8 cellular contexts compared by ENCODE assay signal in the genomic region with DNA sequence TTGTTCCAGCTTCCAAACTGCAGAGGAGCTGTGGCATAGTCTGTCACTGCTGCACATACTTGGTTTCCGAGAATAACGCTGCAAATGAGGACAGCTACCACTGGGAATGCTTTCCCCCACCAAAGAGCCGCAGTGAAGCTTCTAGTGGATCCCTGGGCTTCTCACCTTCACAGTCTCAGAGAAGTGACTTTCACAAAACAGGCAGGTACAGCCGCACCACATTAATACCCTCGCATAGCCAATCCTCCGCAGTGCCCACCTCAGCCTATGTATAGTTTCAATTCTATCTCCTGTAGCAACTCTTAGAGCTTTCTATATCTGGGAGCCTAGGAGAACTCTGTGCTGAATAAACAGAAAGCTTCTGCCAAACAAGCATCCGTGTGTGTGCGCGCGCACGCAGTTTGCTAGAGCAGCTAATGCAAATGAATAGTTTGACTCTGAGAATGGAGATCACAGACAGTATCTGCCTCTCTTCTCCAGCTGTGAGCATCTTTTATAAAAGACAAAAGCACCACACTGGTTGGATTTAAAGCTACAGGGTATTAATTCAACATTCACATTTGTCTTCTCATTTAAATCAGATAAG.
A peak's percentile ranks its signal among the peaks of the same experiment; 100 is the strongest.
DNase-seq lines count a peak whose midpoint lies in the region; ATAC-seq and TF ChIP-seq lines count a peak whose summit lies in the region.

No MANE protein-coding gene starts in this region.

- H3K4me3 Mint-ChIP-seq in CD14-positive monocyte: no peak overlapping the region

- H3K4me1 ChIP-seq in muscle layer of colon (ENCODE audit: insufficient read depth, low read length): peaks cover 21% of the 10 kb centered on the region

- peak overlapping the region in 1 of 7 donors; percentile 6 for H3K27ac Mint-ChIP-seq in CD14-positive monocyte

- peak overlapping the region in 1 of 2 donors; percentile 69 for H3K4me3 ChIP-seq in muscle layer of colon (ENCODE audit: low read depth in 1 of 2, low read length in 2 of 2)
- H3K4me3 ChIP-seq in MG63: no peak overlapping the region

- intact Hi-C loops in CD14-positive monocyte (cut with micrococcal nuclease): no loop called here

- no peaks in the 10 kb centered on the region for H3K27me3 ChIP-seq in muscle layer of colon (ENCODE audit: control insufficient read depth in 1 of 2, insufficient read depth in 2 of 2, low read length in 2 of 2)
- H3K27me3 ChIP-seq in MG63: no peaks in the 10 kb centered on the region

- no peak overlapping the region for H3K9ac ChIP-seq in muscle layer of colon (ENCODE audit: low read length)

- no peak for TF ChIP-seq CTCF in CD14-positive monocyte (IDR thresholded peaks at IDR 0.05)

- ATAC-seq in HG03108 (IDR thresholded peaks at IDR 0.05; ENCODE audit: unreplicated experiment) (no peak), HG03439 (IDR thresholded peaks at IDR 0.05; ENCODE audit: unreplicated experiment) (no peak)

- H3K36me3 ChIP-seq in muscle layer of colon (ENCODE audit: insufficient read depth, low read length) (no peaks in the 10 kb centered on the region), MG63 (no peaks in the 10 kb centered on the region; the same call in 1 of the 2 replicates)

- H3K9me3 Mint-ChIP-seq in CD14-positive monocyte: peaks cover 0 to 1% (median 0%) of the 10 kb centered on the region in 7 donors

- H3K4me1 Mint-ChIP-seq in CD14-positive monocyte: peaks cover 6% of the 10 kb centered on the region

- no peaks in the 10 kb centered on the region for H3K36me3 Mint-ChIP-seq in CD14-positive monocyte

- no peaks in the 10 kb centered on the region for H3K9me3 ChIP-seq in muscle layer of colon (ENCODE audit: low read length)
- no peaks in the 10 kb centered on the region for H3K9me3 ChIP-seq in MG63

- DNase-seq in C1 segment of cervical spinal cord (lab: John Stamatoyannopoulos, UW) (peak in 13 of 14 donors; percentile 9 to 94 (median 77)), NCI-H82 (lab: John Stamatoyannopoulos, UW) (peak; percentile 79), fibroblast of peridontal ligament (ENCODE audit: extremely low read depth) (peak; percentile 69), CD14-positive monocyte (ENCODE audit: low spot score) (no peak), MG63 (no peak)

- peaks cover 0 to 2% (median 0%) of the 10 kb centered on the region in 3 donors for H3K27me3 Mint-ChIP-seq in CD14-positive monocyte (ENCODE audit: low read depth in 3 of 3)

- peak overlapping the region; percentile 47 for H3K27ac ChIP-seq in muscle layer of colon (ENCODE audit: low read depth, low read length)

Comparison
In these comparisons a context has a peak if more than half of its experiments do, and no peak if none do; other contexts are left out.
1. DNase-seq: peak in C1 segment of cervical spinal cord (13 of 14), NCI-H82 (single experiment) and fibroblast of peridontal ligament (single experiment); none in CD14-positive monocyte (single experiment) and MG63 (single experiment).